19 cellular contexts compared by ENCODE assay signal in the genomic region with DNA sequence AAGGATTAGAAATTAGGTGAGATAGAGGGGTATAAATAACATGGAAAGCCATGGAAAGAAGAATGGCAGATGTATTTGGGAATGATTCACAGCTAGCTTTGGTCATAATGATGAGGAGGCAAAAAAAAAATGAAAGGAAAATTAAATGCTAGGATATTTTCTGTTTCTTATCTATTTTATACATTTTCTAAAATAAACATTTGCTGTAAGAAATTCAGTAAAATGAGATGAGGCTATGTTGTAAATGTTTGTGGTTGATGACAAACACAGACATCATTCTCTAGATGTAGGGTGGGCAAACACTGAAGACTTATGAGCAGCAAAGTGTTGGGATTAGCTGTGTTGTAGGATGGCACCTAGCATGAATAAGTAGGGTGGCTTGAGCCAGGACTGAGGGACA.
DNase-seq lines count a peak whose midpoint lies in the region; ATAC-seq and TF ChIP-seq lines count a peak whose summit lies in the region.
"Had no signal": no experiment of that assay in that cellular context is flagged by ENCODE, and none has a peak within 500 bp of the region (broad histone marks: within the 10 kb centered on the region; RNA-seq: fewer than 3 reads in every experiment).

No MANE protein-coding gene starts in this region.

- H3K4me3 Mint-ChIP-seq in CD4-positive, alpha-beta T cell = no peak overlapping the region
- peak overlapping the region; percentile 69 for H3K4me3 Mint-ChIP-seq in HFFc6
- H3K4me3 Mint-ChIP-seq: activated CD8-positive, alpha-beta memory T cell treated with anti-CD3 and anti-CD28 coated beads, Interleukin-2, amount 10 ng/mL, durations not matched to agents 7 days and 5 days had no signal

- H4K8ac ChIP-seq in neuronal stem cell (ENCODE audit: low read depth, low read length) = no peak overlapping the region

- H2AK5ac ChIP-seq in neuronal stem cell (ENCODE audit: low read depth, low read length) = no peak overlapping the region

- H3K4me2 ChIP-seq in osteoblast (ENCODE audit: insufficient read depth, low read length) = peak overlapping the region; percentile 26
- H3K4me2 ChIP-seq in neuronal stem cell (ENCODE audit: insufficient read depth, low read length, poor library complexity, severe bottlenecking) = no peak overlapping the region

- CTCF ChIA-PET in CD4-positive, alpha-beta T cell (lab: Charles Lee) = no interaction called here

- H3K27ac ChIP-seq in CD4-positive, alpha-beta T cell (ENCODE audit: low read depth, low read length) = no peak overlapping the region
- H3K27ac ChIP-seq in osteoblast (ENCODE audit: low read depth, low read length) (peak overlapping the region; percentile 73), neuronal stem cell (replicated peaks; ENCODE audit: low read length) (no peak overlapping the region)
- H3K27ac ChIP-seq: tibial nerve had no signal

- H2BK120ac ChIP-seq in neuronal stem cell (ENCODE audit: low read depth, low read length) = no peak overlapping the region

- no peak overlapping the region for H3K4me3 ChIP-seq in osteoblast (ENCODE audit: insufficient read depth, low read length)
- no peak overlapping the region for H3K4me3 ChIP-seq in neuronal stem cell (ENCODE audit: low read length in 2 of 2)
- H3K4me3 ChIP-seq: GM12878, tibial nerve had no signal

- no peak for ATAC-seq in CD4-positive, alpha-beta T cell (ENCODE audit: poor library complexity)
- no peak for ATAC-seq in GM21515 (IDR thresholded peaks at IDR 0.05; ENCODE audit: unreplicated experiment)
- ATAC-seq: activated CD8-positive, alpha-beta memory T cell treated with anti-CD3 and anti-CD28 coated beads, Interleukin-2, amount 10 ng/mL, durations not matched to agents 7 days and 5 days; GM12878; left lobe of liver had no signal

- POLR2A ChIA-PET in CD4-positive, alpha-beta T cell (lab: Charles Lee) = no interaction called here

- H3K4me1 ChIP-seq in osteoblast (ENCODE audit: insufficient read depth, low read length) = peaks cover 14% of the 10 kb centered on the region
- no peaks in the 10 kb centered on the region for H3K4me1 ChIP-seq in neuronal stem cell (ENCODE audit: control insufficient read depth in 2 of 2, insufficient read depth in 1 of 2, low read depth in 1 of 2, low read length in 2 of 2)
- H3K4me1 ChIP-seq: tibial nerve had no signal

- no peak overlapping the region for H4K91ac ChIP-seq in neuronal stem cell (ENCODE audit: low read depth, low read length, poor library complexity)

- no peak overlapping the region for H2BK12ac ChIP-seq in neuronal stem cell (ENCODE audit: low read length)

- H3K9me3 ChIP-seq in CD4-positive, alpha-beta T cell (ENCODE audit: control insufficient read depth, low read length) = no peaks in the 10 kb centered on the region
- H3K9me3 ChIP-seq in osteoblast (ENCODE audit: low read depth, low read length) = no peaks in the 10 kb centered on the region
- H3K9me3 ChIP-seq in neuronal stem cell (replicated peaks in 1 of 2; ENCODE audit: control insufficient read depth in 2 of 2, insufficient read depth in 1 of 2, low read depth in 1 of 2, low read length in 2 of 2) = no peaks in the 10 kb centered on the region
- H3K9me3 ChIP-seq: tibial nerve had no signal

- no peak overlapping the region for H3K14ac ChIP-seq in neuronal stem cell (ENCODE audit: low read length)

- no peaks in the 10 kb centered on the region for H3K27me3 Mint-ChIP-seq in CD4-positive, alpha-beta T cell
- no peaks in the 10 kb centered on the region; the same call in 1 of the 2 replicates for H3K27me3 Mint-ChIP-seq in HFFc6 (ENCODE audit: insufficient read depth)
- H3K27me3 Mint-ChIP-seq: activated CD8-positive, alpha-beta memory T cell treated with anti-CD3 and anti-CD28 coated beads, Interleukin-2, amount 10 ng/mL, durations not matched to agents 7 days and 5 days had no signal

- peaks cover 73% of the 10 kb centered on the region for H3K4me1 Mint-ChIP-seq in CD4-positive, alpha-beta T cell (ENCODE audit: low read depth)
- peaks cover 64% of the 10 kb centered on the region for H3K4me1 Mint-ChIP-seq in HFFc6 (ENCODE audit: low read depth)

- H3K36me3 ChIP-seq in osteoblast (ENCODE audit: insufficient read depth, low read length) (no peaks in the 10 kb centered on the region), neuronal stem cell (replicated peaks in 1 of 2; ENCODE audit: control insufficient read depth in 2 of 2, insufficient read depth in 2 of 2, low read length in 2 of 2) (no peaks in the 10 kb centered on the region)
- H3K36me3 ChIP-seq: tibial nerve had no signal

- no peak overlapping the region for H2BK15ac ChIP-seq in neuronal stem cell (ENCODE audit: low read length)

- H3K4ac ChIP-seq in neuronal stem cell (ENCODE audit: low read length) = no peak overlapping the region

- no peak overlapping the region for H2BK5ac ChIP-seq in neuronal stem cell (ENCODE audit: low read length)

- intact Hi-C loops in CD4-positive, alpha-beta T cell (cut with DNase I, micrococcal nuclease) = no loop called here

- H3K9me3 Mint-ChIP-seq in CD4-positive, alpha-beta T cell = no peaks in the 10 kb centered on the region
- no peaks in the 10 kb centered on the region for H3K9me3 Mint-ChIP-seq in HFFc6

- H3K27me3 ChIP-seq in CD4-positive, alpha-beta T cell (ENCODE audit: control insufficient read depth, insufficient read depth, low read length) = no peaks in the 10 kb centered on the region
- H3K27me3 ChIP-seq in osteoblast (ENCODE audit: insufficient read depth, low read length) (no peaks in the 10 kb centered on the region), neuronal stem cell (ENCODE audit: control insufficient read depth in 3 of 3, insufficient read depth in 3 of 3, low read depth in 1 of 3, low read length in 3 of 3) (no peaks in the 10 kb centered on the region)
- H3K27me3 ChIP-seq: tibial nerve had no signal

- no peak for DNase-seq in CD4-positive, alpha-beta T cell
- DNase-seq in HFFc6 = peak; percentile 68
- DNase-seq in astrocyte of the hippocampus (ENCODE audit: low read depth, low spot score) = peak; percentile 5
- DNase-seq in osteoblast (ENCODE audit: insufficient read length, low spot score, missing footprints) = peak; percentile 67
- no peak for DNase-seq in erythroblast (lab: John Stamatoyannopoulos, UW)
- DNase-seq in neuronal stem cell (ENCODE audit: low spot score) = no peak
- DNase-seq: activated CD4-positive, CD25-positive, alpha-beta regulatory T cell treated with anti-CD3 and anti-CD28 coated beads, Interleukin-2, amount 50 U/mL, for 72 hours; activated CD8-positive, alpha-beta memory T cell treated with anti-CD3 and anti-CD28 coated beads, Interleukin-2, amount 10 ng/mL, durations not matched to agents 7 days and 5 days; activated naive CD4-positive, alpha-beta T cell treated with Interleukin-2 at 50 U/mL for 16 hours; effector CD4-positive, alpha-beta T cell; foreskin melanocyte; MM.1S; NCI-H187 treated with DMSO at 0.1 percent for 48 hours; NCI-H510A; SHP77 had no signal

- no peak overlapping the region for H3K9ac ChIP-seq in neuronal stem cell (ENCODE audit: low read depth, low read length, poor library complexity)

- TF ChIP-seq CTCF in CD4-positive, alpha-beta T cell (IDR thresholded peaks at IDR 0.05) = no peak
- TF ChIP-seq CTCF in HFFc6 (IDR thresholded peaks at IDR 0.05) (no peak), osteoblast (IDR thresholded peaks at IDR 0.05; ENCODE audit: extremely low read depth, low read depth, low read length) (no peak)

- H3K23ac ChIP-seq in neuronal stem cell (ENCODE audit: low read depth, low read length, poor library complexity) = no peak overlapping the region

- peaks cover 58% of the 10 kb centered on the region for H3K36me3 Mint-ChIP-seq in CD4-positive, alpha-beta T cell (ENCODE audit: low read depth)
- H3K36me3 Mint-ChIP-seq in HFFc6 (ENCODE audit: low read depth) = peaks cover 22% of the 10 kb centered on the region
- H3K36me3 Mint-ChIP-seq: activated CD8-positive, alpha-beta memory T cell treated with anti-CD3 and anti-CD28 coated beads, Interleukin-2, amount 10 ng/mL, durations not matched to agents 7 days and 5 days had no signal

- H3K79me2 ChIP-seq in osteoblast (ENCODE audit: insufficient read depth, low read length) = no peaks in the 10 kb centered on the region

- no peaks in the 10 kb centered on the region for H3K79me1 ChIP-seq in neuronal stem cell (ENCODE audit: low read depth, low read length)

- H3K18ac ChIP-seq in neuronal stem cell (ENCODE audit: low read length) = no peak overlapping the region

- H2AFZ ChIP-seq in osteoblast (ENCODE audit: low read length) = no peak overlapping the region
- H2AFZ ChIP-seq in neuronal stem cell (ENCODE audit: low read length) = no peak overlapping the region

- no peaks in the 10 kb centered on the region for H4K20me1 ChIP-seq in osteoblast (ENCODE audit: insufficient read depth, low read length)

- H3K27ac Mint-ChIP-seq in CD4-positive, alpha-beta T cell = peak overlapping the region; percentile 25
- peak overlapping the region; percentile 92 for H3K27ac Mint-ChIP-seq in HFFc6
- H3K27ac Mint-ChIP-seq: activated CD8-positive, alpha-beta memory T cell treated with anti-CD3 and anti-CD28 coated beads, Interleukin-2, amount 10 ng/mL, durations not matched to agents 7 days and 5 days had no signal

- no peak for TF ChIP-seq POLR2A in erythroblast (IDR thresholded peaks at IDR 0.05; ENCODE audit: low read length)

Comparison
In these comparisons a context has a peak if more than half of its experiments do, and no peak if none do; other contexts are left out.
1. DNase-seq: peak in HFFc6 (single experiment), astrocyte of the hippocampus (single experiment) and osteoblast (single experiment); none in CD4-positive, alpha-beta T cell (0 of 10), erythroblast (0 of 2) and neuronal stem cell (single experiment).